19 cellular contexts compared by ENCODE assay signal in the genomic region with DNA sequence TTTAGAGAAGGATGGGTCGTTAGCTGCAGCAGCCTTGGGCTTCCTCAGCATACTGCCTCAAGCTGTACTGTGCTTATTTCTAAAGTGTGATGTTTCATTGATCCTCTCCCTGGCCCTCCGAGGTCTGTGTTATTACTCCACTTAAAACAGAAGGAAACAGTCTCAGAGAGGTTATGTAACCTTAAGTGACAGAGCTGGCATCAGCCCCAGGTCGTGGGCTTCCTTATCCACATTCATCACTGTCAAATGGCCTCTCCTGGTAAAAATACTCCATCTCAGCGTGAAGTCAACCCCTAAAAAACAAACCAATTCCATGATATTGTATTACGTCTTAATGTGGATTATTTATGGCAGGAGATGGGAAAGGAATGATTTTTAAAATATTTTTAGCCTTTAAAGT.
DNase-seq lines count a peak whose midpoint lies in the region; ATAC-seq, FAIRE-seq and TF ChIP-seq lines count a peak whose summit lies in the region.
"Had no signal": no experiment of that assay in that cellular context is flagged by ENCODE, and none has a peak within 500 bp of the region (broad histone marks: within the 10 kb centered on the region; RNA-seq: fewer than 3 reads in every experiment).

No MANE protein-coding gene starts in this region.

- H3K27me3 ChIP-seq in lung (ENCODE audit: control insufficient read depth, insufficient read depth), result no peaks in the 10 kb centered on the region
- no peaks in the 10 kb centered on the region for H3K27me3 ChIP-seq in upper lobe of right lung
- H3K27me3 ChIP-seq: gastrocnemius medialis, tibial nerve had no signal

- H3K4me1 ChIP-seq in lung (ENCODE audit: control insufficient read depth in 2 of 2, insufficient read depth in 2 of 2, low read length in 2 of 2) (peaks cover 0 to 21% of the 10 kb centered on the region in 2 donors), upper lobe of right lung (peaks cover 3% of the 10 kb centered on the region)

- TF ChIP-seq CTCF in lung (IDR thresholded peaks at IDR 0.05; ENCODE audit: control extremely low read depth, extremely low read depth) (no peak), upper lobe of right lung (IDR thresholded peaks at IDR 0.05) (no peak), D721Med (IDR thresholded peaks at IDR 0.05; ENCODE audit: insufficient read depth, missing control alignments) (no peak)

- DNase-seq in NOMO-1 treated with DMSO at 0.1 percent for 48 hours (lab: John Stamatoyannopoulos, UW; ENCODE audit: unreplicated experiment) (peak; percentile 30), NOMO-1 treated with dmso at 0.1 percent for 144 hours (lab: John Stamatoyannopoulos, UW; ENCODE audit: unreplicated experiment) (no peak), cerebellum (ENCODE audit: low spot score) (peak; percentile 13), lung (ENCODE audit: low spot score) (no peak), upper lobe of right lung (no peak), D721Med (ENCODE audit: insufficient read length, low spot score) (no peak), glomerular visceral epithelial cell (ENCODE audit: extremely low spot score) (no peak), NCI-H1694 (lab: John Stamatoyannopoulos, UW) (no peak)
- DNase-seq: activated effector memory CD4-positive, alpha-beta T cell treated with Interleukin-2 at 50 U/mL for 16 hours; DMS153; gastrocnemius medialis; HFFc6; NCI-H2081; stimulated activated CD4-positive, alpha-beta T cell treated with anti-CD3 and anti-CD28 coated beads, Interleukin-4, amount 100 ng/mL, for 4 hours had no signal

- no peak for FAIRE-seq in D721Med (lab: Jason Lieb, UNC)
- FAIRE-seq: A204.1, colon, endothelial cell of umbilical vein had no signal

- ATAC-seq in lung (ENCODE audit: insufficient read depth, low FRiP score), result peak; percentile 47
- ATAC-seq in upper lobe of right lung, result peak; percentile 75

- 12 to 17% methylated on average over 5 of the region's 5 CpGs for WGBS in lung, 2 donors

- H3K36me3 ChIP-seq in lung (ENCODE audit: control insufficient read depth in 2 of 2, insufficient read depth in 2 of 2, low read length in 2 of 2), result no peaks in the 10 kb centered on the region
- H3K36me3 ChIP-seq in upper lobe of right lung, result no peaks in the 10 kb centered on the region
- H3K36me3 ChIP-seq: gastrocnemius medialis, tibial nerve had no signal

- H3K27ac ChIP-seq in lung (ENCODE audit: low read depth in 1 of 2, low read length in 1 of 2) (peak overlapping the region in 1 of 2 donors; percentile 45), upper lobe of right lung (no peak overlapping the region)
- H3K27ac ChIP-seq: C4-2B, gastrocnemius medialis, tibial nerve had no signal

- intact Hi-C loops in upper lobe of right lung (cut with DNase I), result no loop called here

- no peak overlapping the region for H3K4me3 ChIP-seq in lung
- H3K4me3 ChIP-seq in upper lobe of right lung, result no peak overlapping the region
- H3K4me3 ChIP-seq: gastrocnemius medialis, tibial nerve had no signal

- no peaks in the 10 kb centered on the region for H3K9me3 ChIP-seq in lung (ENCODE audit: control insufficient read depth in 2 of 2, insufficient read depth in 1 of 2, low read length in 1 of 2)
- H3K9me3 ChIP-seq in upper lobe of right lung, result no peaks in the 10 kb centered on the region
- H3K9me3 ChIP-seq: gastrocnemius medialis, tibial nerve had no signal

Comparison
In these comparisons a context has a peak if more than half of its experiments do, and no peak if none do; other contexts are left out.
1. DNase-seq: peak in NOMO-1 treated with DMSO at 0.1 percent for 48 hours (single experiment) and cerebellum (single experiment); none in NOMO-1 treated with dmso at 0.1 percent for 144 hours (single experiment), lung (single experiment), upper lobe of right lung (single experiment), D721Med (single experiment), glomerular visceral epithelial cell (single experiment) and NCI-H1694 (single experiment).